ENCODE assay signal across 11 cellular contexts in the genomic region with DNA sequence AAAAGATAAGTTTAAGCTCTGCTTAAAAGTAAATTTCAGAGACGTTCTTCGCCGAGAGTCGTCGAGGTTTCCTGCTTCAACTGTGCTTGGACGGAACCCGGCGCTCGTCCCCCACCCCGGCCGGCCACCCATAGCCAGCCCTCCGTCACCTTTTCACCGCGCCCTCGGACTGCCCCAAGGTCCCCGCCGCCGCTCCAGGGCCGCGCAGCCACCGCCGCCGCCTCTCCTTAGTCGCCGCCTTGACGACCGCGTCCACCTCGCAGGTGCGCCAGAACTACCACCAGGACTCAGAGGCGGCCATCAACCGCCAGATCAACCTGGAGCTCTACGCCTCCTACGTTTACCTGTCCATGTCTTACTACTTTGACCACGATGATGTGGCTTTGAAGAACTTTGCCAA.
"Had no signal": no experiment of that assay in that cellular context is flagged by ENCODE, and none has a peak within 500 bp of the region (broad histone marks: within the 10 kb centered on the region; RNA-seq: fewer than 3 reads in every experiment).

No MANE protein-coding gene starts in this region.

- DNase-seq: effector memory CD4-positive, alpha-beta T cell; foreskin keratinocyte; heart left ventricle; hypothalamus; immature natural killer cell; islet precursor cell; left colon; left ventricle myocardium inferior; mammary epithelial cell; mesendoderm; midbrain had no signal
